In genomic region chr4:143721317-143721716, GRCh38 we compare ENCODE assay signal across 25 cellular contexts. TPM values are rescaled to one million over a fixed set of nuclear protein-coding genes. Genes with fewer than 3 reads are reported as not detected.
"Had no signal": no experiment of that assay in that cellular context is flagged by ENCODE, and none has a peak within 500 bp of the region (broad histone marks: within the 10 kb centered on the region; RNA-seq: fewer than 3 reads in every experiment).

No MANE protein-coding gene starts in this region.

- H3K4me1 ChIP-seq: body of pancreas, parathyroid adenoma, tibial artery had no signal

- ATAC-seq: body of pancreas, left lobe of liver had no signal

- FAIRE-seq: frontal cortex, keratinocyte had no signal

- DNase-seq: activated B cell treated with CpG ODN at 0.5 μM for 24 hours; activated CD4-positive, alpha-beta memory T cell treated with anti-CD3 and anti-CD28 coated beads, Interleukin-2, amount 10 ng/mL, durations not matched to agents 7 days and 5 days; activated CD4-positive, alpha-beta T cell treated with anti-CD3 and anti-CD28 coated beads for 48 hours; activated naive CD4-positive, alpha-beta T cell; activated naive CD8-positive, alpha-beta T cell treated with anti-CD3 and anti-CD28 coated beads for 36 hours; activated T-cell treated with anti-CD3 and anti-CD28 coated beads, Interleukin-2, amount 50 U/mL, for 1 hour; amygdala; body of pancreas; dorsolateral prefrontal cortex; head of caudate nucleus; midbrain; stimulated activated CD4-positive, alpha-beta T cell treated with anti-CD3 and anti-CD28 coated beads, Interleukin-1b, Interleukin-23, amount 100 ng/mL, for 48 hours; stimulated activated naive CD4-positive, alpha-beta T cell treated with Interleukin-2 at 50 U/mL for 16 hours; substantia nigra; tibial artery had no signal

- H2AFZ ChIP-seq: parathyroid adenoma had no signal

- H3K27ac ChIP-seq: body of pancreas, dorsolateral prefrontal cortex, epithelial cell of prostate, parathyroid adenoma, tibial artery had no signal

- H3K9me3 ChIP-seq: body of pancreas, tibial artery had no signal

- H3K4me3 ChIP-seq: body of pancreas, dorsolateral prefrontal cortex, lung, tibial artery had no signal

- H3K9ac ChIP-seq: parathyroid adenoma had no signal

- H3K27me3 ChIP-seq: body of pancreas, dorsolateral prefrontal cortex, tibial artery had no signal

- H3K36me3 ChIP-seq: tibial artery had no signal

- H3K79me2 ChIP-seq: parathyroid adenoma had no signal

RNA-seq across cellular contexts. Expression of gene FREM3, which starts 20.8 kb away (rescaled TPM):
- total RNA-seq: activated B cell treated with CpG ODN at 0.5 μM for 24 hours; activated CD4-positive, alpha-beta memory T cell treated with anti-CD3 and anti-CD28 coated beads, Interleukin-2, amount 10 ng/mL, durations not matched to agents 7 days and 5 days; activated naive CD8-positive, alpha-beta T cell treated with anti-CD3 and anti-CD28 coated beads for 36 hours; activated T-helper 17 cell treated with anti-CD3 and anti-CD28 coated beads, Interleukin-2, amount 50 U/mL, for 72 hours; body of pancreas; cardiac septum; fibroblast of lung; left lobe of liver; renal cortical epithelial cell had no signal
- polyA plus RNA-seq: fibroblast of lung, keratinocyte had no signal
